Comparison of ENCODE assay signal across 8 cellular contexts in the genomic region with DNA sequence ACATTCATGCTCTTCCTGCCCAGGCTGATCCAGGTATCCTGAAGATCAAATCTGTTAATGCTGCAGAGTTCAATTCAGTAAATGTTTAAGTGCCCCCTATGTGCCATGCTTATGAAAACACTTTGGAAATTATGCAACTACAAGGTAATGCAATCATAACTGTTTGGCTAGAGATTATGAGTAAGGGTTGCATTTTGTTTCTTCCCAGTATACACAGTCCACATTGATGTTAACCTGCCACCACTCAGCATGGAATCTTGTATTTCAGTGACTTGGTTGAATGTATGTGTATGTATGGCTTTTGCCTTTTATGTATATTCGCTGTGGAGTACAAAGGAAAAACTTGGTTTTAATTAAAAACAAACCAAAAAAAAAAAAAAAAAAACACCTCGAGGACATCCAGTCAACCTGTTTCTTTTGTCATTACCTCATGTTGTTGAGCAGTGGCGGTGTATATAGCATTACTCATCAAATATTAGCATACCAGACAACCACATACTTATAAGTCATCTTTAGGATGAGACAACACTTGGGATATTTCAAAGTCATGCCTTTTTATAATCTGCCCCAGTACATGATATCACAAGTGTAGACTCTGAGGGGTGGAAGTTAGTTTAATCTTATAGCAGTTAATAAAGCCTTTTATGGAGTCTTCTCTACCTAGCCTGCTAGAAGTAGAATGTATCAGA.
DNase-seq lines count a peak whose midpoint lies in the region; ATAC-seq and TF ChIP-seq lines count a peak whose summit lies in the region.
"Had no signal": no experiment of that assay in that cellular context is flagged by ENCODE, and none has a peak within 500 bp of the region (broad histone marks: within the 10 kb centered on the region; RNA-seq: fewer than 3 reads in every experiment).

No MANE protein-coding gene starts in this region.

- H3K9me2 ChIP-seq in DOHH2 (replicated peaks; ENCODE audit: control insufficient read depth, low read length) (no peaks in the 10 kb centered on the region), Loucy (replicated peaks; ENCODE audit: low read depth, low read length) (no peaks in the 10 kb centered on the region)

- H3K36me3 Mint-ChIP-seq in central memory CD8-positive, alpha-beta T cell (ENCODE audit: insufficient read depth): peaks cover 38% of the 10 kb centered on the region

- H3K79me2 ChIP-seq in DOHH2 (ENCODE audit: control insufficient read depth, low read length) (no peaks in the 10 kb centered on the region), Loucy (ENCODE audit: insufficient read depth, low read length) (no peaks in the 10 kb centered on the region)

- no peak overlapping the region for H3K9ac ChIP-seq in Loucy (ENCODE audit: low read depth, low read length, poor library complexity, severe bottlenecking)

- ATAC-seq in central memory CD8-positive, alpha-beta T cell (replicated peaks; ENCODE audit: extremely low read depth, poor library complexity, severe bottlenecking): no peak
- no peak for ATAC-seq in GM18519 (IDR thresholded peaks at IDR 0.05; ENCODE audit: low FRiP score, unreplicated experiment)
- ATAC-seq in HG03354 (IDR thresholded peaks at IDR 0.05; ENCODE audit: poor library complexity, severe bottlenecking, unreplicated experiment): no peak

- peak overlapping the region; percentile 65 for H3K27ac Mint-ChIP-seq in central memory CD8-positive, alpha-beta T cell (ENCODE audit: low read depth)

- DNase-seq in central memory CD8-positive, alpha-beta T cell (ENCODE audit: low spot score in 2 of 2): no peak
- DNase-seq in activated CD4-positive, alpha-beta T cell treated with anti-CD3 and anti-CD28 coated beads for 1 hour: no peak

- no peak overlapping the region for H3K27ac ChIP-seq in DOHH2 (ENCODE audit: low read depth, low read length)
- peak overlapping the region; percentile 71 for H3K27ac ChIP-seq in neutrophil
- H3K27ac ChIP-seq: cardiac muscle cell had no signal

- H3K4me1 ChIP-seq in DOHH2 (ENCODE audit: control insufficient read depth, low read length) (no peaks in the 10 kb centered on the region), Loucy (ENCODE audit: insufficient read depth, low read length, poor library complexity, severe bottlenecking) (peaks cover 9% of the 10 kb centered on the region), neutrophil (ENCODE audit: control insufficient read depth in 1 of 2, insufficient read depth in 1 of 2, low read depth in 1 of 2, low read length in 1 of 2) (peaks cover 16 to 18% of the 10 kb centered on the region in 2 experiments)

- no peaks in the 10 kb centered on the region for H3K27me3 Mint-ChIP-seq in central memory CD8-positive, alpha-beta T cell

- H3F3A ChIP-seq in DOHH2 (ENCODE audit: control insufficient read depth, insufficient read depth) (no peaks in the 10 kb centered on the region), Loucy (ENCODE audit: low read depth) (no peaks in the 10 kb centered on the region)

- H4K20me1 ChIP-seq in DOHH2 (ENCODE audit: control insufficient read depth, insufficient read depth, low read depth, low read length): no peaks in the 10 kb centered on the region
- no peaks in the 10 kb centered on the region for H4K20me1 ChIP-seq in Loucy (ENCODE audit: insufficient read depth, low read length, poor library complexity, severe bottlenecking)

- no peaks in the 10 kb centered on the region for H3K9me3 ChIP-seq in DOHH2 (ENCODE audit: control insufficient read depth, insufficient read depth, low read length)
- H3K9me3 ChIP-seq in Loucy (ENCODE audit: insufficient read depth, low read depth, low read length): no peaks in the 10 kb centered on the region
- no peaks in the 10 kb centered on the region for H3K9me3 ChIP-seq in neutrophil

- H2AFZ ChIP-seq in Loucy (ENCODE audit: low read length): no peak overlapping the region

- H3K36me3 ChIP-seq in DOHH2 (ENCODE audit: control insufficient read depth, low read length) (no peaks in the 10 kb centered on the region), Loucy (ENCODE audit: insufficient read depth, low read length) (peaks cover 43% of the 10 kb centered on the region), neutrophil (peaks cover 80% of the 10 kb centered on the region)

- no peak overlapping the region for H3K4me3 Mint-ChIP-seq in central memory CD8-positive, alpha-beta T cell

- no peak overlapping the region for H3K4me3 ChIP-seq in DOHH2 (ENCODE audit: low read length)
- no peak overlapping the region for H3K4me3 ChIP-seq in Loucy (ENCODE audit: low read length, poor library complexity, severe bottlenecking)
- no peak overlapping the region for H3K4me3 ChIP-seq in neutrophil (ENCODE audit: low read depth in 1 of 2, low read length in 1 of 2)
- H3K4me3 ChIP-seq: cardiac muscle cell had no signal

- peaks cover 10% of the 10 kb centered on the region for H3K4me1 Mint-ChIP-seq in central memory CD8-positive, alpha-beta T cell

- H3K4me2 ChIP-seq in DOHH2 (ENCODE audit: low read length) (no peak overlapping the region), Loucy (ENCODE audit: low read depth, low read length, poor library complexity, severe bottlenecking) (no peak overlapping the region)

- H3K9me3 Mint-ChIP-seq in central memory CD8-positive, alpha-beta T cell: no peaks in the 10 kb centered on the region

- H3K27me3 ChIP-seq in DOHH2 (ENCODE audit: control insufficient read depth, low read length): no peaks in the 10 kb centered on the region
- no peaks in the 10 kb centered on the region for H3K27me3 ChIP-seq in Loucy (ENCODE audit: insufficient read depth, low read length, poor library complexity, severe bottlenecking)
- no peaks in the 10 kb centered on the region for H3K27me3 ChIP-seq in neutrophil
- H3K27me3 ChIP-seq: cardiac muscle cell had no signal

- peak; percentile 12 for TF ChIP-seq CTCF in DOHH2 (IDR thresholded peaks at IDR 0.05; ENCODE audit: low read depth, low read length, poor library complexity, severe bottlenecking)
- TF ChIP-seq CTCF in Loucy (conservative IDR thresholded peaks at IDR 0.05; ENCODE audit: low read length): peak; percentile 59
- TF ChIP-seq CTCF in neutrophil (IDR thresholded peaks at IDR 0.05): no peak
